ENCODE assay signal across 2 cellular contexts in the genomic region with DNA sequence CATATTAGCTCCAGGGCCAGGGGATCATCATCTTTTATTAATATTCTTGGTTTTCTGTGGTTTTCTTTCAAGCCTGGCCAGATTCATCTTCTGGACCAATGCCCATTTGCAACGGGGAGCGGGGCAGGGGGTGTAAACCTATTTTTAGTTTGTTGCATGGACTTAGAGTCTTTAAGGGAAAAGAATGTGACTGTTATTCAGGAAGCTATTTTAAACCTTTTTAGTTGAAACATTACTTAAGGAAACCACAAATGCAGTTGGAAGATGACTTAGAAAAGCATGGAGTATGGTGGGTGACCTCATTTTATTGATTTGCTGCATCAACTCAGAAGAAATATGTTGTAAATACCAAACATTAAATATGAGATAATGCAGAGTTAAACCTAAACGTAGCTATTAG.
TF ChIP-seq lines count a peak whose summit lies in the region.

No MANE protein-coding gene starts in this region.

TF ChIP-seq in GM23338, 12 proteins besides CTCF, POLR2A, EP300 and RAD21 (continued from another document):
- TF ChIP-seq ETS1 (IDR thresholded peaks at IDR 0.05): no peak
- no peak for TF ChIP-seq STAT1 (IDR thresholded peaks at IDR 0.05; ENCODE audit: unreplicated experiment)

TF ChIP-seq in HepG2, 621 proteins besides CTCF, POLR2A, EP300 and RAD21 (continued from another document):
- TF ChIP-seq ZNF883 (CRISPR knock-in tag; IDR thresholded peaks at IDR 0.05; ENCODE audit: not compliant biosample characterization): no peak
